ENCODE assay signal across 8 cellular contexts in the genomic region with DNA sequence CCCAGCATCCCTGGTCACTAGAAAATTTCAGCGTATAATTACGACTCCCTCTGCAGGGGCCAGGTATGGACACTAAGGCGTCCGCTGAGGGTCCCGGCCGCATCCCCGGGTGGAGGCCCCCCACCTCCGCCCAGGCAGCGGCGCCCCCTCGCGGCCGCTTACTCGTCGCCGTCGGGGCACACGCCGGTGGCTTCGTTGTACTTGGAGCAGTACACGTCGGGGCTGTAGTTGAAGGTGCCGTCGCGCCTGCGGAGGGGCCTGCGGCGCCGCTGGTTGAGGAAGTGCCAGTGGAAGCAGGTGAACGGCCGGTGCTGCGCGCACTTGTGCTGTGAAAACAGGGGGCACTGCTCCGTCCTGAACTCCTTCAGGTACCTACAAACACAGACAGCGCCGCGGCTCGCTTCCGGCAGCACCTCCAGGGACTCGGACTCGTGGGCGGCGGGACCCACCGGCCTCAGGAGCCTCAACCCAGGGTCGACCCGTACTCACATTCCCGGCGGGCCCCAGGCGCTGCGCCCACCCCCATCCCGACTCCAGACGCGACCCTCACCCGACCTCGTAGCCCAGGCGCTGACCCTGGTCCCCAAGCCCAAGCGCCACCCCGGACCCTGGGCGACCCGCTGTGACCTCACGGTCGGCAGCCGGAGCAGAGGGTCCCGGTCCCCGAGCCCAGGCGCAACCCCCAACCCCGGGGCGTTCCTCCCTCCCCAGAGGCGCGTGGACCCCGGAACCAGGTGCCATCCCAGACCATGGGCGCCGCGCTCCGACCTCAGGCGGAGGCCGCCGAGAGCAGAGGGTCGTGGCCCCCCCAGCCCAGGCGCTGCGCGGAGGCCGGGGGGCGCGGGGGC. TPM values are rescaled to one million over a fixed set of nuclear protein-coding genes. Genes with fewer than 3 reads are reported as not detected.
DNase-seq lines count a peak whose midpoint lies in the region; ATAC-seq and TF ChIP-seq lines count a peak whose summit lies in the region.

No MANE protein-coding gene starts in this region.

- TF ChIP-seq CTCF in NB4 (IDR thresholded peaks at IDR 0.05; ENCODE audit: low read depth, low read length) (peak; percentile 36), right lobe of liver (IDR thresholded peaks at IDR 0.05) (peak; percentile 46 to 65 (median 57))

- H3K4me1 ChIP-seq in right lobe of liver, result no peaks in the 10 kb centered on the region

- intact Hi-C loops in right lobe of liver (cut with DNase I), result no loop called here

- WGBS in right lobe of liver (ENCODE audit: insufficient coverage, low coverage, low lambda C conversion rate, missing lambda C conversion rate), result 0% methylated on average over 1 of the region's 85 CpGs

- H3K27ac ChIP-seq in cingulate gyrus (ENCODE audit: low read depth, low read length) (peak overlapping the region; percentile 47), right lobe of liver (peak overlapping the region; percentile 56 to 69 (median 67))

- TF ChIP-seq POLR2A in NB4 (IDR thresholded peaks at IDR 0.05; ENCODE audit: extremely low read depth, insufficient read length) (no peak), right lobe of liver (IDR thresholded peaks at IDR 0.05) (no peak)

- H3K4me3 ChIP-seq in NB4 (ENCODE audit: low read depth, low read length) (peak overlapping the region; percentile 52), right lobe of liver (peak overlapping the region; percentile 77 to 87 (median 80))

- no peaks in the 10 kb centered on the region for H3K36me3 ChIP-seq in right lobe of liver

- ATAC-seq in GM21529 (IDR thresholded peaks at IDR 0.05; ENCODE audit: unreplicated experiment), result peak; percentile 31
- peak; percentile 65 to 73 (median 72) for ATAC-seq in right lobe of liver

- no peaks in the 10 kb centered on the region for H3K27me3 ChIP-seq in right lobe of liver

- no peaks in the 10 kb centered on the region for H3K9me3 ChIP-seq in right lobe of liver

- peak; percentile 55 for DNase-seq in CMK (ENCODE audit: low read depth)
- DNase-seq in NB4 (ENCODE audit: low read depth), result peak; percentile 80
- peak; percentile 80 for DNase-seq in activated CD4-positive, CD25-positive, alpha-beta regulatory T cell treated with anti-CD3 and anti-CD28 coated beads, Interleukin-2, amount 50 U/mL, for 72 hours
- DNase-seq in right lobe of liver, result peak in 2 of 3 donors; percentile 65 to 69
- peak; percentile 35 for DNase-seq in stimulated activated CD8-positive, alpha-beta memory T cell treated with anti-CD3 and anti-CD28 coated beads, Interleukin-12 subunit alpha, Interleukin-12 subunit beta, amount 100 ng/mL, for 1 hour (ENCODE audit: low read depth)
- DNase-seq in cortex of kidney (lab: John Stamatoyannopoulos, UW), result no peak

RNA-seq across cellular contexts. Expression of gene UNKL, which starts 0.6 kb away (rescaled TPM):
- 10 to 100 TPM in 4 of 6 experiments, 1 to 10 TPM in 2; 9.0 to 14.2 (median 12.0) TPM for total RNA-seq in right lobe of liver

RNA-seq across cellular contexts. Expression of gene UQCC4, which starts 6.6 kb away (rescaled TPM):
- 10 to 100 TPM in 1 of 6 experiments, 1 to 10 TPM in 5; 5.6 to 11.5 (median 6.0) TPM for total RNA-seq in right lobe of liver

RNA-seq across cellular contexts. Expression of gene PERCC1, which starts 17.0 kb away (rescaled TPM):
- not detected for total RNA-seq in right lobe of liver

RNA-seq across cellular contexts. Expression of gene CCDC154, which starts 30.4 kb away (rescaled TPM):
- 1 to 10 TPM in 2 of 6 experiments, under 1 TPM in 3, not detected in 1; 0.25 to 1.7 (median 0.79) TPM for total RNA-seq in right lobe of liver
